Comparison of ENCODE assay signal across 29 cellular contexts in the genomic region with DNA sequence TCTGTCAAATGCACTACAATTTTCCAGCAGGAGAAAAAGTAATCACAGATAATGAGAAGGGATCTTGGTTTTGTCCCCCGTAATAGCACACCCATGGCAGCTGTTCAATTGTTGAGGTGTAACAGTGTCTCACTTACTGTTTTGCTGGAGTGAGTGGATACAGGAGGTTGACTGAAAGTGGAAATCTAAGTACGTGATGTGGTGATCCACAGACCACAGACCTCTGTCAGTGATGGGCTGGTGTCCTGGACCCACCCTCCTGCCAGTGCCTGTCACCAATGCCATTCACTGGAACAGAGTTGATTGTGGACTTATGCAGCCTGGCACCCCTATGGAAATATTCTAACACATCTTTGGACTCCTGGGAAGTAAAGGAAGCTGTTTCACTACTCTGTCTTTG.
"Had no signal": no experiment of that assay in that cellular context is flagged by ENCODE, and none has a peak within 500 bp of the region (broad histone marks: within the 10 kb centered on the region; RNA-seq: fewer than 3 reads in every experiment).

No MANE protein-coding gene starts in this region.

- H3K9ac ChIP-seq: neural progenitor cell had no signal

- H2AFZ ChIP-seq: neural progenitor cell had no signal

- DNase-seq: naive B cell; naive thymus-derived CD8-positive, alpha-beta T cell; nucleus accumbens; pancreas; retina; right cardiac atrium; right lobe of liver; sigmoid colon; spleen; stimulated activated CD4-positive, alpha-beta T cell treated with anti-CD3 and anti-CD28 coated beads, Interleukin-12 subunit alpha, Interleukin-12 subunit beta, amount 100 ng/mL, for 4 hours; stimulated activated CD4-positive, alpha-beta T cell treated with anti-CD3 and anti-CD28 coated beads, Interleukin-1b, Interleukin-23, amount 100 ng/mL, for 48 hours; stimulated activated CD4-positive, alpha-beta T cell treated with anti-CD3 and anti-CD28 coated beads, Interleukin-4, amount 100 ng/mL, for 1 hour; stimulated activated CD4-positive, alpha-beta T cell treated with anti-CD3 and anti-CD28 coated beads, Interleukin-4, amount 100 ng/mL, for 4 hours; stimulated activated CD8-positive, alpha-beta memory T cell treated with anti-CD3 and anti-CD28 coated beads, Interleukin-4, amount 100 ng/mL, for 48 hours; stimulated activated naive CD4-positive, alpha-beta T cell; stimulated activated naive CD8-positive, alpha-beta T cell treated with anti-CD3 and anti-CD28 coated beads, Interleukin-15, amount 100 ng/mL, for 72 hours; stimulated activated naive CD8-positive, alpha-beta T cell treated with anti-CD3 and anti-CD28 coated beads, Interleukin-15, Interleukin-2, amounts not matched to agents 100 U/mL and 50 U/mL, for 24 hours; substantia nigra; testis; tibial artery; transverse colon; upper lobe of right lung; uterus had no signal

- H3K27ac ChIP-seq: neural progenitor cell, neutrophil, pancreas, prostate gland, right lobe of liver, sigmoid colon, skin epidermis, spleen, suprapubic skin, testis, tibial artery, transverse colon, upper lobe of right lung, uterus had no signal

- H3K27me3 ChIP-seq: neural progenitor cell, neutrophil, right lobe of liver, sigmoid colon, spleen, suprapubic skin, testis, tibial artery, transverse colon, upper lobe of right lung, uterus had no signal

- H3K4me1 ChIP-seq: neural progenitor cell, pancreas, prostate gland, right lobe of liver, sigmoid colon, spleen, suprapubic skin, testis, tibial artery, transverse colon, upper lobe of right lung, uterus had no signal

- H3K4me2 ChIP-seq: neural progenitor cell, smooth muscle cell had no signal

- H3K4me3 ChIP-seq: neural progenitor cell, pancreas, prostate gland, right lobe of liver, sigmoid colon, skin epidermis, smooth muscle cell, spleen, suprapubic skin, testis, tibial artery, transverse colon, upper lobe of right lung, uterus had no signal

- H3K9me3 ChIP-seq: neutrophil, pancreas, prostate gland, right lobe of liver, sigmoid colon, spleen, suprapubic skin, testis, tibial artery, transverse colon, upper lobe of right lung, uterus had no signal

- H3K36me3 ChIP-seq: neural progenitor cell, neutrophil, pancreas, prostate gland, right lobe of liver, sigmoid colon, spleen, suprapubic skin, tibial artery, transverse colon, upper lobe of right lung, uterus had no signal

- FAIRE-seq: pancreas had no signal
